1 cellular context compared by ENCODE assay signal in the genomic region with DNA sequence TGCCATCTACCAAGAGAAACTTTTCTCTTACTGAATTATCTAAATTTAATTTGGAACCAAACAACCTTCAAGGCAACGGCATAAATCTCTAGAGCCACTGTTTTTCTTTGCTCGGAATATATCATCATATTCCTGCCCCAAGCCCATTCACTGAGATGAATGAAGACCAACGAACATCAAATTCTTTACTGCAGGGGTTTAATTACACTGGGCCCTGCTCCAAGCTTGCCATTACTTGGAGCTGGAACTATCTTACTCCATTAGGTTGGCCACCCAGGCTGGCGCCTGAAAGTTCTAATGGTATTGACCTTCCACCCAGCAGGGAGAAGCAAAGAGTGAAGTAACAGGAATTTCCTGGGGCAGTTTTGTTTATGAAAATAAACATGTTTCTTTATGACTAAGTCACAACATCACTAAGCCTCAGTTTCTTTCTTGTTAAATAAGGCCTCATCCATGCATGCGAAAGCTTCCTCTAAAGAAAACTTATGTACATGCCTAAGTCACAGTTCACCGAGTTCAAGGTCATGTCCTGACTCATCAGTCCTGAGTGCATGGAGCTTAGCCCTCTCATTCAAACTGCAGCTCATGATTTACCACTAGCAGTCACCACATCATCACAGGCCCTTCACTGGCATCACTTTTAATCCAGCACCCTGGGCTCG.
A peak's percentile ranks its signal among the peaks of the same experiment; 100 is the strongest.
TF ChIP-seq lines count a peak whose summit lies in the region.

No MANE protein-coding gene starts in this region.

TF ChIP-seq in GM12878, 131 proteins besides CTCF, POLR2A, EP300 and RAD21:
- no peak; the same call in 1 of the 2 replicates for TF ChIP-seq SMC3 (IDR thresholded peaks at IDR 0.05; ENCODE audit: borderline replicate concordance, low read length)
- 0 out of 2 replicates have a peak, but pooled peaks have one; percentile 4 for TF ChIP-seq CREM (IDR thresholded peaks at IDR 0.05; ENCODE audit: low read depth)
- no peak for TF ChIP-seq SP1 (IDR thresholded peaks at IDR 0.05; ENCODE audit: low read depth, low read length)
- peak; percentile 23; the same call in 1 of the 2 replicates for TF ChIP-seq IKZF1 (conservative IDR thresholded peaks at IDR 0.05)
- no peak for TF ChIP-seq BMI1 (IDR thresholded peaks at IDR 0.05; ENCODE audit: borderline replicate concordance)
- 0 out of 2 replicates have a peak, but pooled peaks have one; percentile 29 for TF ChIP-seq ZBED1 (IDR thresholded peaks at IDR 0.05; ENCODE audit: borderline replicate concordance)
- no peak for TF ChIP-seq ZNF622 (IDR thresholded peaks at IDR 0.05)
- peak; percentile 79 for TF ChIP-seq EED (IDR thresholded peaks at IDR 0.05; ENCODE audit: low read depth)
- TF ChIP-seq, protein P1, sequence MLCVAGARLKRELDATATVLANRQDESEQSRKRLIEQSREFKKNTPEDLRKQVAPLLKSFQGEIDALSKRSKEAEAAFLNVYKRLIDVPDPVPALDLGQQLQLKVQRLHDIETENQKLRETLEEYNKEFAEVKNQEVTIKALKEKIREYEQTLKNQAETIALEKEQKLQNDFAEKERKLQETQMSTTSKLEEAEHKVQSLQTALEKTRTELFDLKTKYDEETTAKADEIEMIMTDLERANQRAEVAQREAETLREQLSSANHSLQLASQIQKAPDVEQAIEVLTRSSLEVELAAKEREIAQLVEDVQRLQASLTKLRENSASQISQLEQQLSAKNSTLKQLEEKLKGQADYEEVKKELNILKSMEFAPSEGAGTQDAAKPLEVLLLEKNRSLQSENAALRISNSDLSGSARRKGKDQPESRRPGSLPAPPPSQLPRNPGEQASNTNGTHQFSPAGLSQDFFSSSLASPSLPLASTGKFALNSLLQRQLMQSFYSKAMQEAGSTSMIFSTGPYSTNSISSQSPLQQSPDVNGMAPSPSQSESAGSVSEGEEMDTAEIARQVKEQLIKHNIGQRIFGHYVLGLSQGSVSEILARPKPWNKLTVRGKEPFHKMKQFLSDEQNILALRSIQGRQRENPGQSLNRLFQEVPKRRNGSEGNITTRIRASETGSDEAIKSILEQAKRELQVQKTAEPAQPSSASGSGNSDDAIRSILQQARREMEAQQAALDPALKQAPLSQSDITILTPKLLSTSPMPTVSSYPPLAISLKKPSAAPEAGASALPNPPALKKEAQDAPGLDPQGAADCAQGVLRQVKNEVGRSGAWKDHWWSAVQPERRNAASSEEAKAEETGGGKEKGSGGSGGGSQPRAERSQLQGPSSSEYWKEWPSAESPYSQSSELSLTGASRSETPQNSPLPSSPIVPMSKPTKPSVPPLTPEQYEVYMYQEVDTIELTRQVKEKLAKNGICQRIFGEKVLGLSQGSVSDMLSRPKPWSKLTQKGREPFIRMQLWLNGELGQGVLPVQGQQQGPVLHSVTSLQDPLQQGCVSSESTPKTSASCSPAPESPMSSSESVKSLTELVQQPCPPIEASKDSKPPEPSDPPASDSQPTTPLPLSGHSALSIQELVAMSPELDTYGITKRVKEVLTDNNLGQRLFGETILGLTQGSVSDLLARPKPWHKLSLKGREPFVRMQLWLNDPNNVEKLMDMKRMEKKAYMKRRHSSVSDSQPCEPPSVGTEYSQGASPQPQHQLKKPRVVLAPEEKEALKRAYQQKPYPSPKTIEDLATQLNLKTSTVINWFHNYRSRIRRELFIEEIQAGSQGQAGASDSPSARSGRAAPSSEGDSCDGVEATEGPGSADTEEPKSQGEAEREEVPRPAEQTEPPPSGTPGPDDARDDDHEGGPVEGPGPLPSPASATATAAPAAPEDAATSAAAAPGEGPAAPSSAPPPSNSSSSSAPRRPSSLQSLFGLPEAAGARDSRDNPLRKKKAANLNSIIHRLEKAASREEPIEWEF (IDR thresholded peaks at IDR 0.05; ENCODE audit: insufficient replicate concordance, low read depth, low read length), result no peak
- no peak for TF ChIP-seq CEBPB (IDR thresholded peaks at IDR 0.05; ENCODE audit: borderline replicate concordance in 1 of 2, low read depth in 2 of 2, low read length in 2 of 2)
- TF ChIP-seq, protein P2, sequence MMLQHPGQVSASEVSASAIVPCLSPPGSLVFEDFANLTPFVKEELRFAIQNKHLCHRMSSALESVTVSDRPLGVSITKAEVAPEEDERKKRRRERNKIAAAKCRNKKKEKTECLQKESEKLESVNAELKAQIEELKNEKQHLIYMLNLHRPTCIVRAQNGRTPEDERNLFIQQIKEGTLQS (IDR thresholded peaks at IDR 0.05; ENCODE audit: borderline replicate concordance, extremely low read depth, low read depth, low read length), result no peak
- no peak for TF ChIP-seq POLR2AphosphoS2 (IDR thresholded peaks at IDR 0.05; ENCODE audit: low read depth, low read length)
- peak; percentile 71 for TF ChIP-seq RUNX3 (IDR thresholded peaks at IDR 0.05; ENCODE audit: low read length)
- TF ChIP-seq, protein P3, sequence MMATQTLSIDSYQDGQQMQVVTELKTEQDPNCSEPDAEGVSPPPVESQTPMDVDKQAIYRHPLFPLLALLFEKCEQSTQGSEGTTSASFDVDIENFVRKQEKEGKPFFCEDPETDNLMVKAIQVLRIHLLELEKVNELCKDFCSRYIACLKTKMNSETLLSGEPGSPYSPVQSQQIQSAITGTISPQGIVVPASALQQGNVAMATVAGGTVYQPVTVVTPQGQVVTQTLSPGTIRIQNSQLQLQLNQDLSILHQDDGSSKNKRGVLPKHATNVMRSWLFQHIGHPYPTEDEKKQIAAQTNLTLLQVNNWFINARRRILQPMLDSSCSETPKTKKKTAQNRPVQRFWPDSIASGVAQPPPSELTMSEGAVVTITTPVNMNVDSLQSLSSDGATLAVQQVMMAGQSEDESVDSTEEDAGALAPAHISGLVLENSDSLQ (IDR thresholded peaks at IDR 0.05), result no peak
- TF ChIP-seq, protein P4, sequence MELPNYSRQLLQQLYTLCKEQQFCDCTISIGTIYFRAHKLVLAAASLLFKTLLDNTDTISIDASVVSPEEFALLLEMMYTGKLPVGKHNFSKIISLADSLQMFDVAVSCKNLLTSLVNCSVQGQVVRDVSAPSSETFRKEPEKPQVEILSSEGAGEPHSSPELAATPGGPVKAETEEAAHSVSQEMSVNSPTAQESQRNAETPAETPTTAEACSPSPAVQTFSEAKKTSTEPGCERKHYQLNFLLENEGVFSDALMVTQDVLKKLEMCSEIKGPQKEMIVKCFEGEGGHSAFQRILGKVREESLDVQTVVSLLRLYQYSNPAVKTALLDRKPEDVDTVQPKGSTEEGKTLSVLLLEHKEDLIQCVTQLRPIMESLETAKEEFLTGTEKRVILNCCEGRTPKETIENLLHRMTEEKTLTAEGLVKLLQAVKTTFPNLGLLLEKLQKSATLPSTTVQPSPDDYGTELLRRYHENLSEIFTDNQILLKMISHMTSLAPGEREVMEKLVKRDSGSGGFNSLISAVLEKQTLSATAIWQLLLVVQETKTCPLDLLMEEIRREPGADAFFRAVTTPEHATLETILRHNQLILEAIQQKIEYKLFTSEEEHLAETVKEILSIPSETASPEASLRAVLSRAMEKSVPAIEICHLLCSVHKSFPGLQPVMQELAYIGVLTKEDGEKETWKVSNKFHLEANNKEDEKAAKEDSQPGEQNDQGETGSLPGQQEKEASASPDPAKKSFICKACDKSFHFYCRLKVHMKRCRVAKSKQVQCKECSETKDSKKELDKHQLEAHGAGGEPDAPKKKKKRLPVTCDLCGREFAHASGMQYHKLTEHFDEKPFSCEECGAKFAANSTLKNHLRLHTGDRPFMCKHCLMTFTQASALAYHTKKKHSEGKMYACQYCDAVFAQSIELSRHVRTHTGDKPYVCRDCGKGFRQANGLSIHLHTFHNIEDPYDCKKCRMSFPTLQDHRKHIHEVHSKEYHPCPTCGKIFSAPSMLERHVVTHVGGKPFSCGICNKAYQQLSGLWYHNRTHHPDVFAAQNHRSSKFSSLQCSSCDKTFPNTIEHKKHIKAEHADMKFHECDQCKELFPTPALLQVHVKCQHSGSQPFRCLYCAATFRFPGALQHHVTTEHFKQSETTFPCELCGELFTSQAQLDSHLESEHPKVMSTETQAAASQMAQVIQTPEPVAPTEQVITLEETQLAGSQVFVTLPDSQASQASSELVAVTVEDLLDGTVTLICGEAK (IDR thresholded peaks at IDR 0.05; ENCODE audit: borderline replicate concordance), result no peak
- no peak for TF ChIP-seq SPI1 (IDR thresholded peaks at IDR 0.05; ENCODE audit: borderline replicate concordance, insufficient read depth, low read depth, low read length)
- TF ChIP-seq, protein P5, sequence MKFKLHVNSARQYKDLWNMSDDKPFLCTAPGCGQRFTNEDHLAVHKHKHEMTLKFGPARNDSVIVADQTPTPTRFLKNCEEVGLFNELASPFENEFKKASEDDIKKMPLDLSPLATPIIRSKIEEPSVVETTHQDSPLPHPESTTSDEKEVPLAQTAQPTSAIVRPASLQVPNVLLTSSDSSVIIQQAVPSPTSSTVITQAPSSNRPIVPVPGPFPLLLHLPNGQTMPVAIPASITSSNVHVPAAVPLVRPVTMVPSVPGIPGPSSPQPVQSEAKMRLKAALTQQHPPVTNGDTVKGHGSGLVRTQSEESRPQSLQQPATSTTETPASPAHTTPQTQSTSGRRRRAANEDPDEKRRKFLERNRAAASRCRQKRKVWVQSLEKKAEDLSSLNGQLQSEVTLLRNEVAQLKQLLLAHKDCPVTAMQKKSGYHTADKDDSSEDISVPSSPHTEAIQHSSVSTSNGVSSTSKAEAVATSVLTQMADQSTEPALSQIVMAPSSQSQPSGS (IDR thresholded peaks at IDR 0.05; ENCODE audit: low read length), result peak; percentile 29; the same call in 1 of the 2 replicates
- TF ChIP-seq PAX5 (IDR thresholded peaks at IDR 0.05; ENCODE audit: borderline replicate concordance, low read depth, low read length), result peak; percentile 79; the same call in 1 of the 2 replicates
- peak in 1 of 2 experiments; percentile 32; a peak in 1 of 4 replicates for TF ChIP-seq IKZF2 (IDR thresholded peaks at IDR 0.05)
- no peak for TF ChIP-seq CBX3 (IDR thresholded peaks at IDR 0.05; ENCODE audit: borderline replicate concordance, low read depth)
- TF ChIP-seq TBL1XR1 (IDR thresholded peaks at IDR 0.05; ENCODE audit: low read depth, low read length), result no peak; the same call in 1 of the 2 replicates
- no peak for TF ChIP-seq CBFB (IDR thresholded peaks at IDR 0.05; ENCODE audit: low read depth)
- peak; percentile 65 for TF ChIP-seq NFIC (IDR thresholded peaks at IDR 0.05; ENCODE audit: low read depth, low read length)
- peak; percentile 61 for TF ChIP-seq FOXM1 (IDR thresholded peaks at IDR 0.05; ENCODE audit: low read depth, low read length)
- peak; percentile 67 for TF ChIP-seq JUNB (IDR thresholded peaks at IDR 0.05)
- TF ChIP-seq DPF2 (IDR thresholded peaks at IDR 0.05), result no peak
- TF ChIP-seq ZZZ3 (IDR thresholded peaks at IDR 0.05; ENCODE audit: control insufficient read depth, insufficient read length, low read depth), result no peak
- no peak for TF ChIP-seq STAT1 (conservative IDR thresholded peaks at IDR 0.05)
- TF ChIP-seq ESRRA (IDR thresholded peaks at IDR 0.05; ENCODE audit: low read length), result peak; percentile 69; the same call in 1 of the 2 replicates
- TF ChIP-seq, protein P6, sequence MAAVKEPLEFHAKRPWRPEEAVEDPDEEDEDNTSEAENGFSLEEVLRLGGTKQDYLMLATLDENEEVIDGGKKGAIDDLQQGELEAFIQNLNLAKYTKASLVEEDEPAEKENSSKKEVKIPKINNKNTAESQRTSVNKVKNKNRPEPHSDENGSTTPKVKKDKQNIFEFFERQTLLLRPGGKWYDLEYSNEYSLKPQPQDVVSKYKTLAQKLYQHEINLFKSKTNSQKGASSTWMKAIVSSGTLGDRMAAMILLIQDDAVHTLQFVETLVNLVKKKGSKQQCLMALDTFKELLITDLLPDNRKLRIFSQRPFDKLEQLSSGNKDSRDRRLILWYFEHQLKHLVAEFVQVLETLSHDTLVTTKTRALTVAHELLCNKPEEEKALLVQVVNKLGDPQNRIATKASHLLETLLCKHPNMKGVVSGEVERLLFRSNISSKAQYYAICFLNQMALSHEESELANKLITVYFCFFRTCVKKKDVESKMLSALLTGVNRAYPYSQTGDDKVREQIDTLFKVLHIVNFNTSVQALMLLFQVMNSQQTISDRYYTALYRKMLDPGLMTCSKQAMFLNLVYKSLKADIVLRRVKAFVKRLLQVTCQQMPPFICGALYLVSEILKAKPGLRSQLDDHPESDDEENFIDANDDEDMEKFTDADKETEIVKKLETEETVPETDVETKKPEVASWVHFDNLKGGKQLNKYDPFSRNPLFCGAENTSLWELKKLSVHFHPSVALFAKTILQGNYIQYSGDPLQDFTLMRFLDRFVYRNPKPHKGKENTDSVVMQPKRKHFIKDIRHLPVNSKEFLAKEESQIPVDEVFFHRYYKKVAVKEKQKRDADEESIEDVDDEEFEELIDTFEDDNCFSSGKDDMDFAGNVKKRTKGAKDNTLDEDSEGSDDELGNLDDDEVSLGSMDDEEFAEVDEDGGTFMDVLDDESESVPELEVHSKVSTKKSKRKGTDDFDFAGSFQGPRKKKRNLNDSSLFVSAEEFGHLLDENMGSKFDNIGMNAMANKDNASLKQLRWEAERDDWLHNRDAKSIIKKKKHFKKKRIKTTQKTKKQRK (IDR thresholded peaks at IDR 0.05; ENCODE audit: low read depth, low read length), result no peak
- TF ChIP-seq WRNIP1 (IDR thresholded peaks at IDR 0.05; ENCODE audit: borderline replicate concordance, low read depth, low read length), result no peak
- TF ChIP-seq, protein P7, sequence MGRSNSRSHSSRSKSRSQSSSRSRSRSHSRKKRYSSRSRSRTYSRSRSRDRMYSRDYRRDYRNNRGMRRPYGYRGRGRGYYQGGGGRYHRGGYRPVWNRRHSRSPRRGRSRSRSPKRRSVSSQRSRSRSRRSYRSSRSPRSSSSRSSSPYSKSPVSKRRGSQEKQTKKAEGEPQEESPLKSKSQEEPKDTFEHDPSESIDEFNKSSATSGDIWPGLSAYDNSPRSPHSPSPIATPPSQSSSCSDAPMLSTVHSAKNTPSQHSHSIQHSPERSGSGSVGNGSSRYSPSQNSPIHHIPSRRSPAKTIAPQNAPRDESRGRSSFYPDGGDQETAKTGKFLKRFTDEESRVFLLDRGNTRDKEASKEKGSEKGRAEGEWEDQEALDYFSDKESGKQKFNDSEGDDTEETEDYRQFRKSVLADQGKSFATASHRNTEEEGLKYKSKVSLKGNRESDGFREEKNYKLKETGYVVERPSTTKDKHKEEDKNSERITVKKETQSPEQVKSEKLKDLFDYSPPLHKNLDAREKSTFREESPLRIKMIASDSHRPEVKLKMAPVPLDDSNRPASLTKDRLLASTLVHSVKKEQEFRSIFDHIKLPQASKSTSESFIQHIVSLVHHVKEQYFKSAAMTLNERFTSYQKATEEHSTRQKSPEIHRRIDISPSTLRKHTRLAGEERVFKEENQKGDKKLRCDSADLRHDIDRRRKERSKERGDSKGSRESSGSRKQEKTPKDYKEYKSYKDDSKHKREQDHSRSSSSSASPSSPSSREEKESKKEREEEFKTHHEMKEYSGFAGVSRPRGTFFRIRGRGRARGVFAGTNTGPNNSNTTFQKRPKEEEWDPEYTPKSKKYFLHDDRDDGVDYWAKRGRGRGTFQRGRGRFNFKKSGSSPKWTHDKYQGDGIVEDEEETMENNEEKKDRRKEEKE (IDR thresholded peaks at IDR 0.05), result no peak
- TF ChIP-seq NR2F1 (conservative IDR thresholded peaks at IDR 0.05), result peak; percentile 41; the same call in 1 of the 2 replicates
